1 cellular context compared by ENCODE assay signal in genomic region chr4:2438822-2439718, GRCh38.
TF ChIP-seq lines count a peak whose summit lies in the region.

No MANE protein-coding gene starts in this region.

TF ChIP-seq in HEK293, 187 proteins besides CTCF, POLR2A, EP300 and RAD21 (continued from another document):
- TF ChIP-seq ZNF148 (tag by site-specific recombination; IDR thresholded peaks at IDR 0.05; ENCODE audit: borderline replicate concordance), result no peak
- no peak for TF ChIP-seq ZNF76 (tag by site-specific recombination; IDR thresholded peaks at IDR 0.05; ENCODE audit: borderline replicate concordance, low read depth)
- no peak for TF ChIP-seq ZNF146 (tag by site-specific recombination; IDR thresholded peaks at IDR 0.05)
- TF ChIP-seq ZBTB8A (tag by site-specific recombination; IDR thresholded peaks at IDR 0.05), result no peak
- TF ChIP-seq ZNF248 (tag by site-specific recombination; IDR thresholded peaks at IDR 0.05), result no peak
- TF ChIP-seq REST (tag by site-specific recombination; IDR thresholded peaks at IDR 0.05), result no peak
- peak; percentile 64 for TF ChIP-seq GLIS1 (tag by site-specific recombination; IDR thresholded peaks at IDR 0.05)
- no peak for TF ChIP-seq SETDB1 (IDR thresholded peaks at IDR 0.05; ENCODE audit: insufficient read length, low read length)
- TF ChIP-seq ZNF140 (tag by site-specific recombination; IDR thresholded peaks at IDR 0.05), result no peak
- no peak for TF ChIP-seq PRDM1 (tag by site-specific recombination; IDR thresholded peaks at IDR 0.05)
- TF ChIP-seq ZNF518A (tag by site-specific recombination; conservative IDR thresholded peaks at IDR 0.05; ENCODE audit: low read depth), result no peak
- no peak for TF ChIP-seq TRIM28 (IDR thresholded peaks at IDR 0.05; ENCODE audit: borderline replicate concordance, low read length)
- TF ChIP-seq ZNF280C (tag by site-specific recombination; IDR thresholded peaks at IDR 0.05), result no peak
- TF ChIP-seq ZNF600 (tag by site-specific recombination; IDR thresholded peaks at IDR 0.05), result no peak
- no peak for TF ChIP-seq ZNF24 (tag by site-specific recombination; IDR thresholded peaks at IDR 0.05)
- no peak for TF ChIP-seq ZNF660 (tag by site-specific recombination; IDR thresholded peaks at IDR 0.05)
- 0 out of 2 replicates have a peak, but pooled peaks have one; percentile 29 for TF ChIP-seq ZNF10 (tag by site-specific recombination; IDR thresholded peaks at IDR 0.05)
